8 cellular contexts compared by ENCODE assay signal in the genomic region with DNA sequence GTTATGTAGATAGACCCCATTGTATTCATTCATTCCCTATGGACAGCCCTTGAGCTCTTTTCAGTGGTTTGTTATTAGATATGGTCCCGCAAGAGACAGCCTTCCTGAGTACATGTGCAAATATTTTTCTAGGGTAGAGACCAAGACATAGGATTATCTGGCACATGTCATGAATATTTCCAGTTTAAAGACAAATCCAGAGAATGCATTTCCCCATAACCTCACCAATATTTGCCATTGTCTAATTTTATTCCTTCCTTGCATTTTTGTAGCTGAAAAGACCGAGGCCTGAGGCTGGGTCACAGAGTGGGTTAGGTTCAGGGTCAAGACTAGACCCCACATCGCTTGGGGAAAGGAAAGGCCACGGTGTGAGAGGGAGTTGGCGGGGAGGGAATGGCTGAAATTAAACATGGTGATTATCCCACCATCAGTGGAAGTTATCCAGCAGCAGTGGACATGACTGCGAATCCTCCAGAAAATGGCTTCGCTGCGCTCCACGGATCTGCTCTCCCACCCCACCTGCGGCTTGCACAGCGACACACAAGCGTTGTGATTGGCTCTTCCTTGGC. TPM values are rescaled to one million over a fixed set of nuclear protein-coding genes. Genes with fewer than 3 reads are reported as not detected.
DNase-seq lines count a peak whose midpoint lies in the region; ATAC-seq, FAIRE-seq and TF ChIP-seq lines count a peak whose summit lies in the region.

No MANE protein-coding gene starts in this region.

- H3K36me3 ChIP-seq in adrenal gland (replicated peaks in 1 of 2): no peaks in the 10 kb centered on the region
- no peaks in the 10 kb centered on the region for H3K36me3 ChIP-seq in HepG2 (replicated peaks in 1 of 2; ENCODE audit: control insufficient read depth in 1 of 2, insufficient read depth in 2 of 2, low read length in 2 of 2)
- no peaks in the 10 kb centered on the region for H3K36me3 ChIP-seq in tibial artery

- H3K9me3 ChIP-seq in adrenal gland (replicated peaks in 1 of 3) (no peaks in the 10 kb centered on the region), HepG2 (ENCODE audit: low read length) (no peaks in the 10 kb centered on the region), tibial artery (no peaks in the 10 kb centered on the region)

- TF ChIP-seq RAD21 in HepG2 (CRISPR knock-in tag; IDR thresholded peaks at IDR 0.05): no peak

- in situ Hi-C loops in HepG2 (cut with HindIII; ENCODE audit: extremely low pct_ligation_motif_present, low pct_unique_long_range_greater_than_20kb) (no loop called here), KBM-7 (cut with MboI; ENCODE audit: low pct_unique_long_range_greater_than_20kb, low sequenced_read_pairs) (no loop called here)

- WGBS in adrenal gland, 4 donors: 25 to 35% (median 30%) methylated on average over 12 of the region's 12 CpGs
- 54% methylated on average over 6 of the region's 12 CpGs for WGBS in HepG2 (ENCODE audit: low lambda C conversion rate)

- FAIRE-seq in HepG2 (lab: Jason Lieb, UNC): no peak

- H3K79me2 ChIP-seq in HepG2 (ENCODE audit: insufficient read depth, low read length): no peaks in the 10 kb centered on the region

- peaks cover 11 to 20% of the 10 kb centered on the region in 2 donors for H3K4me1 ChIP-seq in adrenal gland (replicated peaks in 1 of 2)
- peaks cover 22% of the 10 kb centered on the region for H3K4me1 ChIP-seq in HepG2 (ENCODE audit: insufficient read depth, low read length)
- H3K4me1 ChIP-seq in tibial artery: peaks cover 0 to 20% (median 17%) of the 10 kb centered on the region in 4 donors

- DNase-seq in activated CD8-positive, alpha-beta memory T cell treated with anti-CD3 and anti-CD28 coated beads, Interleukin-2, amount 10 ng/mL, durations not matched to agents 7 days and 5 days: no peak
- DNase-seq in activated CD8-positive, alpha-beta memory T cell treated with anti-CD3 and anti-CD28 coated beads, Interleukin-2, amount 50 U/mL, for 4 hours: no peak
- DNase-seq in adrenal gland (no peak), HepG2 (ENCODE audit: low spot score) (no peak), tibial artery (no peak), GM19238 (ENCODE audit: insufficient read length, low spot score) (no peak), putamen (ENCODE audit: low spot score) (no peak), KBM-7 (no peak)

- no TSS peak for BruUV-seq in HepG2 (replicated peaks; lab: Mats Ljungman, UMichigan)

- no peak for TF ChIP-seq EP300 in HepG2 (IDR thresholded peaks at IDR 0.05; ENCODE audit: low read depth in 2 of 2, low read length in 2 of 2)
- no peak for TF ChIP-seq EP300 in HepG2 (CRISPR knock-in tag; IDR thresholded peaks at IDR 0.05; ENCODE audit: borderline replicate concordance)

- H3K4me3 Mint-ChIP-seq in activated CD8-positive, alpha-beta memory T cell treated with anti-CD3 and anti-CD28 coated beads, Interleukin-2, amount 10 ng/mL, durations not matched to agents 7 days and 5 days: peak overlapping the region; percentile 74

- H3K36me3 Mint-ChIP-seq in activated CD8-positive, alpha-beta memory T cell treated with anti-CD3 and anti-CD28 coated beads, Interleukin-2, amount 10 ng/mL, durations not matched to agents 7 days and 5 days: no peaks in the 10 kb centered on the region

- H3K4me3 ChIP-seq in adrenal gland: peak overlapping the region in 2 of 4 donors; percentile 38 to 69
- peak overlapping the region; percentile 46 to 74 (median 55); a peak in 4 of 6 replicates for H3K4me3 ChIP-seq in HepG2 (replicated peaks in 1 of 3; ENCODE audit: insufficient read depth in 1 of 3, low read depth in 2 of 3, low read length in 3 of 3)
- peak overlapping the region; percentile 50 to 66 for H3K4me3 ChIP-seq in tibial artery

- H3K27ac Mint-ChIP-seq in activated CD8-positive, alpha-beta memory T cell treated with anti-CD3 and anti-CD28 coated beads, Interleukin-2, amount 10 ng/mL, durations not matched to agents 7 days and 5 days: peak overlapping the region; percentile 29

- peak overlapping the region; percentile 73 for H3K4me2 ChIP-seq in HepG2 (ENCODE audit: low read depth, low read length)

- H3K27me3 Mint-ChIP-seq in activated CD8-positive, alpha-beta memory T cell treated with anti-CD3 and anti-CD28 coated beads, Interleukin-2, amount 10 ng/mL, durations not matched to agents 7 days and 5 days: peaks cover 40% of the 10 kb centered on the region

- ATAC-seq in activated CD8-positive, alpha-beta memory T cell treated with anti-CD3 and anti-CD28 coated beads, Interleukin-2, amount 10 ng/mL, durations not matched to agents 7 days and 5 days: no peak
- no peak for ATAC-seq in HepG2

- H3K9me3 Mint-ChIP-seq in activated CD8-positive, alpha-beta memory T cell treated with anti-CD3 and anti-CD28 coated beads, Interleukin-2, amount 10 ng/mL, durations not matched to agents 7 days and 5 days (ENCODE audit: low read depth): no peaks in the 10 kb centered on the region

- peaks cover 2% of the 10 kb centered on the region for H3K27me3 ChIP-seq in adrenal gland
- H3K27me3 ChIP-seq in HepG2 (ENCODE audit: control insufficient read depth in 1 of 2, insufficient read depth in 2 of 2, low read length in 2 of 2): peaks cover 9 to 29% of the 10 kb centered on the region in 2 experiments
- peaks cover 0 to 4% of the 10 kb centered on the region in 2 donors for H3K27me3 ChIP-seq in tibial artery

- no peak overlapping the region for H3K9ac ChIP-seq in HepG2 (ENCODE audit: insufficient read depth, low read depth, low read length)

- CTCF ChIA-PET in activated CD8-positive, alpha-beta memory T cell treated with anti-CD3 and anti-CD28 coated beads, Interleukin-2, amount 10 ng/mL, durations not matched to agents 7 days and 5 days (lab: Charles Lee): interaction anchor here (0.6 to 3.3 kb wide), 7 partner anchors 13 to 1478 kb away, joined by 3 to 21 read pairs (median 5); a partner anchor contains a TSS
- CTCF ChIA-PET in HepG2 (lab: Yijun Ruan, JAX; ENCODE audit: low intra/inter-chr PET ratio, low total read pairs): no interaction called here

- TF ChIP-seq CTCF in adrenal gland (IDR thresholded peaks at IDR 0.05) (no peak), HepG2 (CRISPR knock-in tag; IDR thresholded peaks at IDR 0.05) (no peak), tibial artery (IDR thresholded peaks at IDR 0.05) (no peak)

- POLR2A ChIA-PET in HepG2 (lab: Yijun Ruan, JAX): no interaction called here

- intact Hi-C loops in adrenal gland (cut with DNase I): no loop called here
- intact Hi-C loops in HepG2 (cut with micrococcal nuclease; ENCODE audit: unreplicated experiment): no loop called here
- intact Hi-C loops in tibial artery (cut with DNase I; ENCODE audit: low total_unique reads): no loop called here

- no peak overlapping the region for H2AFZ ChIP-seq in HepG2 (ENCODE audit: low read length)

- H3K27ac ChIP-seq in adrenal gland (peak overlapping the region in 3 of 5 donors; percentile 62 to 89 (median 89)), HepG2 (ENCODE audit: extremely low read length, insufficient read depth, low read length) (no peak overlapping the region), tibial artery (peak overlapping the region; percentile 65 to 81)

- peaks cover 25% of the 10 kb centered on the region for H3K4me1 Mint-ChIP-seq in activated CD8-positive, alpha-beta memory T cell treated with anti-CD3 and anti-CD28 coated beads, Interleukin-2, amount 10 ng/mL, durations not matched to agents 7 days and 5 days

- H4K20me1 ChIP-seq in HepG2 (ENCODE audit: insufficient read depth, low read length): no peaks in the 10 kb centered on the region

- TF ChIP-seq POLR2A in adrenal gland (IDR thresholded peaks at IDR 0.05) (no peak), HepG2 (IDR thresholded peaks at IDR 0.05; ENCODE audit: insufficient read depth in 1 of 2, low read depth in 2 of 2, low read length in 2 of 2) (no peak)

RNA-seq across cellular contexts. Expression of a gene that starts 15.9 kb away (rescaled TPM):
- total RNA-seq in activated CD8-positive, alpha-beta memory T cell treated with anti-CD3 and anti-CD28 coated beads, Interleukin-2, amount 10 ng/mL, durations not matched to agents 7 days and 5 days: 100 to 1,000 TPM; 548 to 626 TPM
- total RNA-seq in adrenal gland (10 to 100 TPM in 7 of 8 donors, 1 to 10 TPM in 1; 7.9 to 59.5 (median 20.7) TPM), HepG2 (2016; rRNA removed; fragmentation: Illumina TruSeq; extraction: Trizol) (409 and 618 TPM in 2 replicates)
- polyA plus RNA-seq in adrenal gland (10 to 100 TPM; 32.6 to 88.7 (median 37.6) TPM), HepG2 (2011; rRNA removed) (27.3 and 45.9 TPM in 2 replicates)
- 56.4 and 56.9 TPM in 2 replicates for total RNA-seq in HepG2 (2016; cell fraction: cytosol; rRNA removed; fragmentation: Illumina TruSeq; extraction: Trizol; ENCODE audit: low read depth)
- 416 and 627 TPM in 2 replicates for total RNA-seq in HepG2 (2016; cell fraction: insoluble cytoplasmic fraction; rRNA removed; fragmentation: Illumina TruSeq; extraction: Trizol)
- total RNA-seq in HepG2 (2016; cell fraction: membrane; rRNA removed; fragmentation: Illumina TruSeq; extraction: Trizol): 77.5 and 91.5 TPM in 2 replicates
- 147 and 152 TPM in 2 replicates for total RNA-seq in HepG2 (2016; cell fraction: nucleus; rRNA removed; fragmentation: Illumina TruSeq; extraction: Trizol)
- polyA plus RNA-seq in HepG2 (2011; cell fraction: cytosol; rRNA removed): 14.4 and 19.7 TPM in 2 replicates
- 19.5 and 20.7 TPM in 2 replicates for polyA plus RNA-seq in HepG2 (2011; cell fraction: nucleus; rRNA removed)
- 58.4 and 155 TPM in 2 replicates for polyA plus RNA-seq in HepG2 (2012)
- polyA plus RNA-seq in HepG2 (2016; cell fraction: cytosol; fragmentation: Illumina TruSeq; extraction: Trizol; ENCODE audit: low read depth): 80.3 and 82.5 TPM in 2 replicates
- 774 and 823 TPM in 2 replicates for polyA plus RNA-seq in HepG2 (2016; cell fraction: insoluble cytoplasmic fraction; fragmentation: Illumina TruSeq; extraction: Trizol; ENCODE audit: low read depth)
- polyA plus RNA-seq in HepG2 (2016; cell fraction: membrane; fragmentation: Illumina TruSeq; extraction: Trizol; ENCODE audit: low read depth): 86.8 and 89.3 TPM in 2 replicates
- polyA plus RNA-seq in HepG2 (2016; cell fraction: nucleus; fragmentation: Illumina TruSeq; extraction: Trizol; ENCODE audit: insufficient read depth, low read depth): 316 and 323 TPM in 2 replicates
- polyA minus RNA-seq in HepG2 (2011; rRNA and poly(A)+ RNA removed; ENCODE audit: low replicate concordance): 11.3 and 32.5 TPM in 2 replicates
- 18.3 and 20.7 TPM in 2 replicates for polyA minus RNA-seq in HepG2 (2011; cell fraction: cytosol; rRNA and poly(A)+ RNA removed)
- polyA minus RNA-seq in HepG2 (2011; cell fraction: nucleus; rRNA and poly(A)+ RNA removed): 22.0 and 32.7 TPM in 2 replicates

RNA-seq across cellular contexts. Expression of a gene that starts 46.6 kb away (rescaled TPM):
- 1 to 10 TPM; 2.2 to 5.0 TPM for total RNA-seq in activated CD8-positive, alpha-beta memory T cell treated with anti-CD3 and anti-CD28 coated beads, Interleukin-2, amount 10 ng/mL, durations not matched to agents 7 days and 5 days
- 10 to 100 TPM; 31.1 to 71.8 (median 40.9) TPM for total RNA-seq in adrenal gland
- 10 to 100 TPM; 19.9 to 26.1 (median 20.6) TPM for polyA plus RNA-seq in adrenal gland
- 6.0 and 13.2 TPM in 2 replicates for total RNA-seq in HepG2 (2016; rRNA removed; fragmentation: Illumina TruSeq; extraction: Trizol)
- 4.1 and 4.7 TPM in 2 replicates for total RNA-seq in HepG2 (2016; cell fraction: cytosol; rRNA removed; fragmentation: Illumina TruSeq; extraction: Trizol; ENCODE audit: low read depth)
- 6.2 and 13.0 TPM in 2 replicates for total RNA-seq in HepG2 (2016; cell fraction: insoluble cytoplasmic fraction; rRNA removed; fragmentation: Illumina TruSeq; extraction: Trizol)
- total RNA-seq in HepG2 (2016; cell fraction: membrane; rRNA removed; fragmentation: Illumina TruSeq; extraction: Trizol): 10.2 and 10.4 TPM in 2 replicates
- total RNA-seq in HepG2 (2016; cell fraction: nucleus; rRNA removed; fragmentation: Illumina TruSeq; extraction: Trizol): 8.2 and 9.4 TPM in 2 replicates
- polyA plus RNA-seq in HepG2 (2011; rRNA removed): 16.6 and 20.2 TPM in 2 replicates
- polyA plus RNA-seq in HepG2 (2011; cell fraction: cytosol; rRNA removed): 19.1 and 22.5 TPM in 2 replicates
- 17.0 and 18.5 TPM in 2 replicates for polyA plus RNA-seq in HepG2 (2011; cell fraction: nucleus; rRNA removed)
- 13.9 and 14.2 TPM in 2 replicates for polyA plus RNA-seq in HepG2 (2012)
- 2.4 TPM in 2 replicates for polyA plus RNA-seq in HepG2 (2016; cell fraction: cytosol; fragmentation: Illumina TruSeq; extraction: Trizol; ENCODE audit: low read depth)
- polyA plus RNA-seq in HepG2 (2016; cell fraction: insoluble cytoplasmic fraction; fragmentation: Illumina TruSeq; extraction: Trizol; ENCODE audit: low read depth): 4.5 and 5.3 TPM in 2 replicates
- 5.2 and 5.6 TPM in 2 replicates for polyA plus RNA-seq in HepG2 (2016; cell fraction: membrane; fragmentation: Illumina TruSeq; extraction: Trizol; ENCODE audit: low read depth)
- polyA plus RNA-seq in HepG2 (2016; cell fraction: nucleus; fragmentation: Illumina TruSeq; extraction: Trizol; ENCODE audit: insufficient read depth, low read depth): 19.6 and 20.2 TPM in 2 replicates
- 21.8 and 127 TPM in 2 replicates for polyA minus RNA-seq in HepG2 (2011; rRNA and poly(A)+ RNA removed; ENCODE audit: low replicate concordance)
- 28.0 and 29.7 TPM in 2 replicates for polyA minus RNA-seq in HepG2 (2011; cell fraction: cytosol; rRNA and poly(A)+ RNA removed)
- polyA minus RNA-seq in HepG2 (2011; cell fraction: nucleus; rRNA and poly(A)+ RNA removed): 6.8 and 10.7 TPM in 2 replicates
